In the genomic region with DNA sequence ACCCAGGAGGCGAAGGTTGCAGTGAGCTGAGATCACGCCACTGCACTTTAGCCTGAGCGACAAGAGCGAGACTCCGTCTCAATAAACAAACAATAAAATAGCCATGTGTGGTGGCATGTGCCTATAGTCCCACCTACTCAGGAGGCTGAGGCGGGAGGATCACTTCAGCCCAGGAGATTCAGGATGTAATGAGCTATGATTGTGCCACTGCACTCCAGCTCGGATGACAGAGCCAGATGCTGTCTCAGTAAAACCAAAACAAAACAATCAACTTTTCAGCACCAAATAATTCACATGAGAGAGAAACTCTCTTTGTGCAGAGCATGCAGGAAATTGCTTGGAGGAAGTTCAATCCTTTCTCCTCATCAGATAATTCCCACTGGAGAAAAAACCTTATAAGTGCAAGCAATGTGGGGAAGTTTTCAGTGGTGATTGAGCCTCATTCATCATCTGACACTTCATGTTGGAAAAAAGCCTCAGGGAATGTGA, we compare ENCODE assay signal across 20 cellular contexts. TPM values are rescaled to one million over a fixed set of nuclear protein-coding genes. Genes with fewer than 3 reads are reported as not detected.
"Had no signal": no experiment of that assay in that cellular context is flagged by ENCODE, and none has a peak within 500 bp of the region (broad histone marks: within the 10 kb centered on the region; RNA-seq: fewer than 3 reads in every experiment).

No MANE protein-coding gene starts in this region.

- H3K27me3 ChIP-seq: brain microvascular endothelial cell, hepatocyte had no signal

- ATAC-seq: naive thymus-derived CD8-positive, alpha-beta T cell had no signal

- H3K4me1 ChIP-seq: left ventricle myocardium inferior, parathyroid adenoma, suprapubic skin had no signal

- H3K4me3 ChIP-seq: hepatocyte, left ventricle myocardium inferior, suprapubic skin had no signal

- H3K27ac ChIP-seq: brain microvascular endothelial cell, hepatocyte, left ventricle myocardium inferior, neutrophil, parathyroid adenoma, suprapubic skin had no signal

- DNase-seq: activated CD4-positive, CD25-positive, alpha-beta regulatory T cell treated with anti-CD3 and anti-CD28 coated beads, Interleukin-2, amount 50 U/mL, for 72 hours; activated naive CD8-positive, alpha-beta T cell treated with anti-CD3 and anti-CD28 coated beads, Interleukin-2, amount 10 ng/mL, durations not matched to agents 7 days and 5 days; brain microvascular endothelial cell; effector memory CD4-positive, alpha-beta T cell; kidney; left ventricle myocardium inferior; naive thymus-derived CD8-positive, alpha-beta T cell; retina; stimulated activated CD4-positive, alpha-beta T cell treated with anti-CD3 and anti-CD28 coated beads, Interleukin-15, amount 100 ng/mL, for 24 hours; stimulated activated CD4-positive, alpha-beta T cell treated with anti-CD3 and anti-CD28 coated beads, Interleukin-4, amount 100 ng/mL, for 1 hour; stimulated activated naive CD4-positive, alpha-beta T cell had no signal

- H3K36me3 ChIP-seq: brain microvascular endothelial cell, left ventricle myocardium inferior, neutrophil, suprapubic skin had no signal

- H3K9me3 ChIP-seq: left ventricle myocardium inferior, neutrophil, suprapubic skin had no signal

RNA-seq across cellular contexts. Expression of a gene that starts 57.5 kb away (rescaled TPM):
- total RNA-seq: activated CD8-positive, alpha-beta memory T cell treated with anti-CD3 and anti-CD28 coated beads for 36 hours; activated naive CD8-positive, alpha-beta T cell treated with anti-CD3 and anti-CD28 coated beads, Interleukin-2, amount 10 ng/mL, durations not matched to agents 7 days and 5 days; activated T-helper 1 cell treated with anti-CD3 and anti-CD28 coated beads, Interleukin-12 subunit alpha, Interleukin-12 subunit beta, Interleukin-2, Interleukin-4 antibody, amounts not matched to agents 30 ng/mL and 10 ng/mL and 1 ng/mL, durations not matched to agents 14 hours and 24 hours and 36 hours; fibroblast of lung; left ventricle myocardium inferior; naive thymus-derived CD8-positive, alpha-beta T cell; skeletal muscle tissue; suprapubic skin; T-helper 1 cell treated with Interleukin-12 subunit alpha and Interleukin-12 subunit beta and Interleukin-4 antibody, amounts not matched to agents 30 ng/mL and 1 ng/mL, for 36 hours had no signal
- polyA plus RNA-seq: fibroblast of lung; naive thymus-derived CD8-positive, alpha-beta T cell had no signal
